In genomic region chr21:40678681-40679284, GRCh38 we compare ENCODE assay signal across 21 cellular contexts.
DNase-seq lines count a peak whose midpoint lies in the region; ATAC-seq and TF ChIP-seq lines count a peak whose summit lies in the region.
"Had no signal": no experiment of that assay in that cellular context is flagged by ENCODE, and none has a peak within 500 bp of the region (broad histone marks: within the 10 kb centered on the region; RNA-seq: fewer than 3 reads in every experiment).

No MANE protein-coding gene starts in this region.

- H3K27ac Mint-ChIP-seq in T-helper 17 cell: no peak overlapping the region
- H3K27ac Mint-ChIP-seq: CD4-positive, CD25-positive, alpha-beta regulatory T cell; HFFc6 had no signal

- no peak for TF ChIP-seq CTCF in mammary epithelial cell (conservative IDR thresholded peaks at IDR 0.05 in 1 of 2, IDR thresholded peaks at IDR 0.05 in 1 of 2; ENCODE audit: extremely low read depth in 1 of 2, insufficient read depth in 1 of 2, low read depth in 1 of 2, low read length in 2 of 2)

- peaks cover 4% of the 10 kb centered on the region for H3K4me1 ChIP-seq in mammary epithelial cell (ENCODE audit: insufficient read depth, low read length)
- H3K4me1 ChIP-seq: BLaER1, HAP-1, SJCRH30 had no signal

- H3K36me3 ChIP-seq in MG63: no peaks in the 10 kb centered on the region
- H3K36me3 ChIP-seq in mammary epithelial cell (ENCODE audit: insufficient read depth, low read length): no peaks in the 10 kb centered on the region
- H3K36me3 ChIP-seq: BLaER1, HAP-1, SJCRH30 had no signal

- H3K36me3 Mint-ChIP-seq in T-helper 17 cell (ENCODE audit: low read depth): no peaks in the 10 kb centered on the region
- H3K36me3 Mint-ChIP-seq: CD4-positive, CD25-positive, alpha-beta regulatory T cell had no signal

- DNase-seq in MG63 (no peak), NCI-H2107 treated with DMSO at 0.1 percent for 48 hours (lab: John Stamatoyannopoulos, UW; ENCODE audit: unreplicated experiment) (peak; percentile 83), mammary epithelial cell (peak; percentile 53), globus pallidus (ENCODE audit: low spot score) (peak; percentile 23), NCI-H526 treated with DMSO at 0.1 percent for 48 hours (lab: John Stamatoyannopoulos, UW) (no peak), T-helper 17 cell (no peak)
- DNase-seq: CD4-positive, CD25-positive, alpha-beta regulatory T cell; DMS53; GOT3; HFFc6; NCI-H1105 treated with DMSO at 0.1 percent for 48 hours; NCI-H2081; NCI-H524; NCI-H774; SJCRH30 had no signal

- H3K9ac ChIP-seq in mammary epithelial cell (ENCODE audit: insufficient read depth, low read length): peak overlapping the region; percentile 63
- H3K9ac ChIP-seq: BLaER1 had no signal

- H3K27ac ChIP-seq in mammary epithelial cell (ENCODE audit: insufficient read depth, low read depth, low read length): peak overlapping the region; percentile 9
- H3K27ac ChIP-seq: BLaER1, HL-60, SJCRH30 had no signal

- H3K79me2 ChIP-seq in mammary epithelial cell (ENCODE audit: insufficient read depth, low read length): peaks cover 9% of the 10 kb centered on the region

- WGBS in mammary epithelial cell (ENCODE audit: low coverage, missing lambda C conversion rate): 6% methylated on average over 8 of the region's 8 CpGs

- intact Hi-C loops in mammary epithelial cell (cut with micrococcal nuclease): loop anchor here (5.0 kb wide), 1 partner anchor 211 kb away; no protein-coding TSS in a partner anchor

- dilution Hi-C loops in mammary epithelial cell (cut with HindIII; ENCODE audit: low sequenced_read_pairs): no loop called here

- H3K4me3 Mint-ChIP-seq in T-helper 17 cell: no peak overlapping the region
- H3K4me3 Mint-ChIP-seq: CD4-positive, CD25-positive, alpha-beta regulatory T cell; HFFc6 had no signal

- peak overlapping the region; percentile 84 for H3K4me2 ChIP-seq in mammary epithelial cell (ENCODE audit: insufficient read depth, low read depth, low read length)
- H3K4me2 ChIP-seq: BLaER1 had no signal

- no peaks in the 10 kb centered on the region for H4K20me1 ChIP-seq in mammary epithelial cell (ENCODE audit: insufficient read depth, low read length)
- H4K20me1 ChIP-seq: BLaER1 had no signal

- H3K4me1 Mint-ChIP-seq in T-helper 17 cell: no peaks in the 10 kb centered on the region
- H3K4me1 Mint-ChIP-seq: CD4-positive, CD25-positive, alpha-beta regulatory T cell had no signal

- BruUV-seq in mammary epithelial cell (replicated peaks; lab: Mats Ljungman, UMichigan): no TSS peak

- no peaks in the 10 kb centered on the region for H3K9me3 ChIP-seq in MG63
- H3K9me3 ChIP-seq in mammary epithelial cell (replicated peaks; ENCODE audit: insufficient read depth, low read length): no peaks in the 10 kb centered on the region
- no peaks in the 10 kb centered on the region for H3K9me3 ChIP-seq in T-helper 17 cell (ENCODE audit: control insufficient read depth, low read length, poor library complexity, severe bottlenecking)
- H3K9me3 ChIP-seq: BLaER1, SJCRH30 had no signal

- in situ Hi-C loops in mammary epithelial cell (cut with MboI; ENCODE audit: low sequenced_read_pairs in 2 of 2): no loop called here

- peak overlapping the region; percentile 88 for H2AFZ ChIP-seq in mammary epithelial cell (ENCODE audit: low read depth, low read length)

- CTCF ChIA-PET in mammary epithelial cell (lab: Charles Lee; ENCODE audit: low non-redundant PET): interaction anchor here (0.5 to 0.6 kb wide), 2 partner anchors 8 to 390 kb away, joined by 3 to 5 read pairs; no protein-coding TSS in a partner anchor

- no peaks in the 10 kb centered on the region for H3K27me3 Mint-ChIP-seq in T-helper 17 cell
- H3K27me3 Mint-ChIP-seq: CD4-positive, CD25-positive, alpha-beta regulatory T cell had no signal

- ATAC-seq in HG02798 (IDR thresholded peaks at IDR 0.05; ENCODE audit: poor library complexity, unreplicated experiment) (no peak), T-helper 17 cell (no peak), HG03354 (IDR thresholded peaks at IDR 0.05; ENCODE audit: poor library complexity, severe bottlenecking, unreplicated experiment) (no peak)
- ATAC-seq: Right ventricle myocardium inferior had no signal

- H3K27me3 ChIP-seq in MG63 (no peaks in the 10 kb centered on the region), mammary epithelial cell (ENCODE audit: insufficient read depth, low read length) (no peaks in the 10 kb centered on the region)
- H3K27me3 ChIP-seq: BLaER1, SJCRH30 had no signal

- H3K4me3 ChIP-seq in MG63: 0 out of 2 replicates have a peak overlapping the region, but pooled peaks have one; percentile 0
- H3K4me3 ChIP-seq in mammary epithelial cell (replicated peaks in 1 of 3; ENCODE audit: insufficient read depth in 1 of 3, low read depth in 2 of 3, low read length in 3 of 3): peak overlapping the region; percentile 31 to 55 (median 53)
- H3K4me3 ChIP-seq: BLaER1, HAP-1, SJCRH30 had no signal

Comparison
In these comparisons a context has a peak if more than half of its experiments do, and no peak if none do; other contexts are left out.
1. DNase-seq: peak in NCI-H2107 treated with DMSO at 0.1 percent for 48 hours (single experiment), mammary epithelial cell (single experiment) and globus pallidus (single experiment); none in MG63 (single experiment), NCI-H526 treated with DMSO at 0.1 percent for 48 hours (single experiment) and T-helper 17 cell (0 of 3).